ENCODE assay signal across 8 cellular contexts in the genomic region with DNA sequence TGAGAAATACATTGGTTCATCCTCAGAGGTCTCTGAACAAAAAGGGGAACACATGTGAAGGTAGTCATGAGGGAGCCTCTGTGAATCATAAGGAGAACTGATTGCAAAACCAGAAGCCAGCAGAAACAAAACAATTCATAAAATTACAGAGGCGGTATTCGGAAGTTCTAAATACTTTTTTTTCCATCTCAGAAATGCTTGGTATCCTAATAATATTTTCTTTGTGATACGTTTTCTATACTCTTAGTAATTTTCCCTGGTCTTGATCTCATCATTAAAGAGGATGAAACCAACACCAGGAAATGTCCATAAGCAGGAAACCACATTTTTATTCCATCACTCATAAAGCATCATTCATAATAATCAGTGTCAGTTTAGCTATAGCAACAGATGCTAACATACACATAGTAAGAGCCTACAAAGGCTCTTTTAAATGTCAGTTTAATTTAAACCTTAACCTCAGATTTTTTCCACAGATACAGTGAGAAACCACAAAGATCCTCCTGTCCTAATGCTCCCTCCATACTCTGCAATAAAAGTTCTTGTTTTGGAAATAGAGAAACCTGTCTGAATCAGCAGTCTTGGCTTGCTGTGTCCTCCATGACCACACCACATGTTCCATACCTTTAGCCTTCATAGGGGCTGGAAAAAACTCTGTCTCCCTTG. TPM values are rescaled to one million over a fixed set of nuclear protein-coding genes. Genes with fewer than 3 reads are reported as not detected.
A peak's percentile ranks its signal among the peaks of the same experiment; 100 is the strongest.
DNase-seq lines count a peak whose midpoint lies in the region; ATAC-seq and TF ChIP-seq lines count a peak whose summit lies in the region.

No MANE protein-coding gene starts in this region.

- H3K4me3 Mint-ChIP-seq in HFFc6: peak overlapping the region; percentile 65

- peak overlapping the region; percentile 62 for H3K9ac ChIP-seq in OCI-LY3 (ENCODE audit: low read length)

- H3K4me3 ChIP-seq in OCI-LY3 (ENCODE audit: low read length) (peak overlapping the region; percentile 42), osteoblast (ENCODE audit: insufficient read depth, low read length) (no peak overlapping the region), H7 (ENCODE audit: insufficient read depth, low read depth, low read length) (no peak overlapping the region)

- no peaks in the 10 kb centered on the region for H3K79me2 ChIP-seq in OCI-LY3 (ENCODE audit: low read length)
- H3K79me2 ChIP-seq in osteoblast (ENCODE audit: insufficient read depth, low read length): no peaks in the 10 kb centered on the region

- H4K20me1 ChIP-seq in OCI-LY3 (ENCODE audit: insufficient read depth, low read length) (no peaks in the 10 kb centered on the region), osteoblast (ENCODE audit: insufficient read depth, low read length) (no peaks in the 10 kb centered on the region)

- peak overlapping the region; percentile 95 for H3K27ac Mint-ChIP-seq in HFFc6

- peaks cover 18% of the 10 kb centered on the region for H3K4me1 ChIP-seq in OCI-LY3 (ENCODE audit: low read length)
- H3K4me1 ChIP-seq in osteoblast (ENCODE audit: insufficient read depth, low read length): peaks cover 14% of the 10 kb centered on the region

- H3K27me3 ChIP-seq in OCI-LY3 (ENCODE audit: low read depth, low read length) (no peaks in the 10 kb centered on the region), osteoblast (ENCODE audit: insufficient read depth, low read length) (no peaks in the 10 kb centered on the region), H7 (ENCODE audit: control insufficient read depth, insufficient read depth, low read length) (no peaks in the 10 kb centered on the region)

- peaks cover 6% of the 10 kb centered on the region for H3K9me3 Mint-ChIP-seq in HFFc6

- DNase-seq in HFFc6: peak; percentile 93
- no peak for DNase-seq in caudate nucleus (lab: John Stamatoyannopoulos, UW)
- DNase-seq in osteoblast (ENCODE audit: insufficient read length, low spot score, missing footprints): peak; percentile 86
- DNase-seq in HuH-7 (ENCODE audit: low spot score): no peak
- DNase-seq in NCI-H146 treated with DMSO at 0.1 percent for 48 hours (lab: John Stamatoyannopoulos, UW; ENCODE audit: unreplicated experiment): no peak
- no peak for DNase-seq in H7

- peak; percentile 59 for ATAC-seq in GM18498 (IDR thresholded peaks at IDR 0.05; ENCODE audit: unreplicated experiment)

- no peaks in the 10 kb centered on the region; the same call in 1 of the 2 replicates for H3K27me3 Mint-ChIP-seq in HFFc6 (ENCODE audit: insufficient read depth)

- peaks cover 26% of the 10 kb centered on the region for H3K4me1 Mint-ChIP-seq in HFFc6 (ENCODE audit: low read depth)

- H3K9me3 ChIP-seq in OCI-LY3 (ENCODE audit: insufficient read depth, low read length) (no peaks in the 10 kb centered on the region), osteoblast (ENCODE audit: low read depth, low read length) (no peaks in the 10 kb centered on the region)

- H3K36me3 ChIP-seq in OCI-LY3 (replicated peaks; ENCODE audit: low read depth, low read length) (no peaks in the 10 kb centered on the region), osteoblast (ENCODE audit: insufficient read depth, low read length) (no peaks in the 10 kb centered on the region), H7 (replicated peaks; ENCODE audit: control insufficient read depth, insufficient read depth, low read length) (no peaks in the 10 kb centered on the region)

- peaks cover 11% of the 10 kb centered on the region; the same call in 1 of the 2 replicates for H3K36me3 Mint-ChIP-seq in HFFc6 (ENCODE audit: low read depth)

- TF ChIP-seq CTCF in HFFc6 (IDR thresholded peaks at IDR 0.05) (no peak), OCI-LY3 (IDR thresholded peaks at IDR 0.05; ENCODE audit: low read depth, low read length) (no peak), osteoblast (IDR thresholded peaks at IDR 0.05; ENCODE audit: extremely low read depth, low read depth, low read length) (no peak)

- peak overlapping the region; percentile 68 for H3K4me2 ChIP-seq in OCI-LY3 (ENCODE audit: low read length)
- H3K4me2 ChIP-seq in osteoblast (ENCODE audit: insufficient read depth, low read length): peak overlapping the region; percentile 64

- H2AFZ ChIP-seq in OCI-LY3 (ENCODE audit: low read depth, low read length): peak overlapping the region; percentile 69
- no peak overlapping the region for H2AFZ ChIP-seq in osteoblast (ENCODE audit: low read length)

- H3K27ac ChIP-seq in OCI-LY3 (ENCODE audit: low read length): peak overlapping the region; percentile 89
- peak overlapping the region; percentile 60 for H3K27ac ChIP-seq in caudate nucleus (ENCODE audit: low read depth, low read length)
- peak overlapping the region; percentile 99 for H3K27ac ChIP-seq in osteoblast (ENCODE audit: low read depth, low read length)

RNA-seq across cellular contexts. Expression of a gene that starts 29.2 kb away (rescaled TPM):
- 100 to 1,000 TPM in 4 of 6 experiments, 10 to 100 TPM in 2; 75.4 to 117 (median 104) TPM for total RNA-seq in HFFc6 (2021; fragmentation: NEBNext Ultra II Directional; extraction: Animal tissue kit (Norgen Biotek cat#: 25700))
- 69.8 and 91.6 TPM in 2 replicates for total RNA-seq in osteoblast
- 12.7 and 12.8 TPM in 2 replicates for total RNA-seq in H7 (2014; rRNA removed; shearing (Covaris generic))

Comparison
In these comparisons a context has a peak if more than half of its experiments do, and no peak if none do; other contexts are left out.
1. DNase-seq: peak in HFFc6 (single experiment) and osteoblast (single experiment); none in caudate nucleus (0 of 61), HuH-7 (single experiment), NCI-H146 treated with DMSO at 0.1 percent for 48 hours (single experiment) and H7 (single experiment).
2. Peak in every context shown above with its lines, with median percentiles within 50 percentile points of each other: H3K27ac ChIP-seq.